8 cellular contexts compared by ENCODE assay signal in genomic region chr11:128734439-128735224, GRCh38. TPM values are rescaled to one million over a fixed set of nuclear protein-coding genes. Genes with fewer than 3 reads are reported as not detected.
DNase-seq lines count a peak whose midpoint lies in the region; ATAC-seq and TF ChIP-seq lines count a peak whose summit lies in the region.

No MANE protein-coding gene starts in this region.

- H3K4me1 ChIP-seq in effector memory CD4-positive, alpha-beta T cell (ENCODE audit: control insufficient read depth, insufficient read depth, low read length, poor library complexity, severe bottlenecking) = peaks cover 96% of the 10 kb centered on the region
- peaks cover 4 to 90% (median 13%) of the 10 kb centered on the region in 4 donors for H3K4me1 ChIP-seq in stomach

- no peaks in the 10 kb centered on the region for H3K36me3 ChIP-seq in effector memory CD4-positive, alpha-beta T cell (ENCODE audit: control insufficient read depth, insufficient read depth, low read length)
- no peaks in the 10 kb centered on the region for H3K36me3 ChIP-seq in stomach

- no peak for TF ChIP-seq EP300 in stomach (IDR thresholded peaks at IDR 0.05)

- H3K27me3 Mint-ChIP-seq in activated T-cell treated with anti-CD3 and anti-CD28 coated beads, Interleukin-2, amount 50 U/mL, for 4 hours (ENCODE audit: low read depth) = no peaks in the 10 kb centered on the region

- H3K9me3 ChIP-seq in effector memory CD4-positive, alpha-beta T cell (ENCODE audit: control insufficient read depth, low read length) = no peaks in the 10 kb centered on the region
- no peaks in the 10 kb centered on the region for H3K9me3 ChIP-seq in stomach

- TF ChIP-seq CTCF in stomach (IDR thresholded peaks at IDR 0.05) = no peak

- H3K9me3 Mint-ChIP-seq in activated T-cell treated with anti-CD3 and anti-CD28 coated beads, Interleukin-2, amount 50 U/mL, for 4 hours = no peaks in the 10 kb centered on the region

- peaks cover 97% of the 10 kb centered on the region for H3K4me1 Mint-ChIP-seq in activated T-cell treated with anti-CD3 and anti-CD28 coated beads, Interleukin-2, amount 50 U/mL, for 4 hours (ENCODE audit: low read depth)

- 58 to 70% (median 60%) methylated on average over 13 of the region's 13 CpGs for WGBS in stomach, 5 donors

- no peak for ATAC-seq in activated T-cell treated with anti-CD3 and anti-CD28 coated beads, Interleukin-2, amount 50 U/mL, for 4 hours
- ATAC-seq in HG03521 (IDR thresholded peaks at IDR 0.05; ENCODE audit: unreplicated experiment) = peak; percentile 26

- TF ChIP-seq POLR2A in stomach (IDR thresholded peaks at IDR 0.05) = no peak

- intact Hi-C loops in stomach (cut with DNase I; ENCODE audit: low total_unique reads) = no loop called here

- no peaks in the 10 kb centered on the region for H3K27me3 ChIP-seq in effector memory CD4-positive, alpha-beta T cell (replicated peaks; ENCODE audit: control insufficient read depth, insufficient read depth, low read length, poor library complexity, severe bottlenecking)
- no peaks in the 10 kb centered on the region for H3K27me3 ChIP-seq in stomach

- DNase-seq in activated T-cell treated with anti-CD3 and anti-CD28 coated beads, Interleukin-2, amount 50 U/mL, for 4 hours = no peak
- no peak for DNase-seq in activated T-cell treated with anti-CD3 and anti-CD28 coated beads for 4 hours
- DNase-seq in effector memory CD4-positive, alpha-beta T cell = no peak
- DNase-seq in stomach = peak; percentile 50
- DNase-seq in stimulated activated naive CD4-positive, alpha-beta T cell (lab: John Stamatoyannopoulos, UW) = no peak
- no peak for DNase-seq in NCI-H1694 (lab: John Stamatoyannopoulos, UW)
- no peak for DNase-seq in NCI-H1417 (lab: John Stamatoyannopoulos, UW)

- peaks cover 5% of the 10 kb centered on the region for H3K36me3 Mint-ChIP-seq in activated T-cell treated with anti-CD3 and anti-CD28 coated beads, Interleukin-2, amount 50 U/mL, for 4 hours (ENCODE audit: insufficient read depth)

- H3K4me3 Mint-ChIP-seq in activated T-cell treated with anti-CD3 and anti-CD28 coated beads, Interleukin-2, amount 50 U/mL, for 4 hours = peak overlapping the region; percentile 50

- peak overlapping the region; percentile 45 for H3K27ac ChIP-seq in effector memory CD4-positive, alpha-beta T cell (ENCODE audit: insufficient read depth, low read length, poor library complexity, severe bottlenecking)
- H3K27ac ChIP-seq in stomach = peak overlapping the region in 2 of 5 donors; percentile 32 to 52

- peak overlapping the region; percentile 35 for H3K4me3 ChIP-seq in effector memory CD4-positive, alpha-beta T cell (ENCODE audit: insufficient read depth, low read depth, low read length, poor library complexity, severe bottlenecking)
- no peak overlapping the region for H3K4me3 ChIP-seq in stomach

RNA-seq across cellular contexts. Expression of gene FLI1, which starts 40.8 kb away (rescaled TPM):
- 10 to 100 TPM; 18.1 to 22.7 (median 21.7) TPM for total RNA-seq in activated T-cell treated with anti-CD3 and anti-CD28 coated beads, Interleukin-2, amount 50 U/mL, for 4 hours
- total RNA-seq in stomach = 10 to 100 TPM in 3 of 5 donors, 1 to 10 TPM in 1, under 1 TPM in 1; 0.87 to 39.7 (median 13.0) TPM
- polyA plus RNA-seq in stomach = 1 to 10 TPM; 2.4 to 4.0 (median 3.6) TPM
